In genomic region chr16:71808593-71809449, GRCh38 we compare ENCODE assay signal across 8 cellular contexts. TPM values are rescaled to one million over a fixed set of nuclear protein-coding genes. Genes with fewer than 3 reads are reported as not detected.
DNase-seq lines count a peak whose midpoint lies in the region; ATAC-seq and TF ChIP-seq lines count a peak whose summit lies in the region.

Gene AP1G1, minus strand, starts transcription at chr16:71808834. Its CDS starts 19,355 bp downstream, at chr16:71789479.

- TF ChIP-seq POLR2A in breast epithelium (IDR thresholded peaks at IDR 0.05) = peak; percentile 66

- H3K27me3 ChIP-seq in AG04450 (ENCODE audit: control insufficient read depth, insufficient read depth, low read length) (no peaks in the 10 kb centered on the region), WERI-Rb-1 (ENCODE audit: insufficient read depth, low read depth, severe bottlenecking) (no peaks in the 10 kb centered on the region), breast epithelium (no peaks in the 10 kb centered on the region), iPS-20b (ENCODE audit: insufficient read depth, low read length) (no peaks in the 10 kb centered on the region)

- H3K9me3 ChIP-seq in AG04450 (ENCODE audit: control insufficient read depth, insufficient read depth, low read length) = no peaks in the 10 kb centered on the region; the same call in 1 of the 2 replicates
- no peaks in the 10 kb centered on the region for H3K9me3 ChIP-seq in WERI-Rb-1 (ENCODE audit: severe bottlenecking)
- H3K9me3 ChIP-seq in breast epithelium = no peaks in the 10 kb centered on the region
- no peaks in the 10 kb centered on the region for H3K9me3 ChIP-seq in iPS-20b (ENCODE audit: insufficient read depth, low read depth, low read length)

- ATAC-seq in GM18909 (IDR thresholded peaks at IDR 0.05; ENCODE audit: poor library complexity, unreplicated experiment) = peak; percentile 88
- peak; percentile 83 for ATAC-seq in HG03159 (IDR thresholded peaks at IDR 0.05; ENCODE audit: unreplicated experiment)

- TF ChIP-seq CTCF in AG04450 (IDR thresholded peaks at IDR 0.05; ENCODE audit: low read depth, low read length) (no peak), WERI-Rb-1 (IDR thresholded peaks at IDR 0.05; ENCODE audit: low read depth, low read length) (no peak), breast epithelium (IDR thresholded peaks at IDR 0.05) (no peak)

- H3K9ac ChIP-seq in iPS-20b (ENCODE audit: low read depth, low read length) = peak within 1 kb of the TSS; percentile 100

- intact Hi-C loops in breast epithelium (cut with DNase I; ENCODE audit: low total_unique reads) = loop anchor here (5.0 kb wide), 1 partner anchor 78 kb away; no protein-coding TSS in a partner anchor

- peak within 1 kb of the TSS; percentile 72 for H3K4me3 ChIP-seq in AG04450 (ENCODE audit: low read depth, low read length)
- peak within 1 kb of the TSS; percentile 94 for H3K4me3 ChIP-seq in WERI-Rb-1 (ENCODE audit: low read depth, low read length)
- H3K4me3 ChIP-seq in breast epithelium = peak within 1 kb of the TSS; percentile 72 to 98 (median 91)
- peak within 1 kb of the TSS; percentile 99 for H3K4me3 ChIP-seq in iPS-20b (ENCODE audit: low read length)
- peak within 1 kb of the TSS; percentile 80 to 100 (median 91) for H3K4me3 ChIP-seq in skin epidermis

- peak; percentile 96 for DNase-seq in AG04450 (ENCODE audit: low read depth, low spot score)
- peak; percentile 95 for DNase-seq in NCI-H2227 (lab: John Stamatoyannopoulos, UW; ENCODE audit: unreplicated experiment)
- DNase-seq in WERI-Rb-1 = peak; percentile 97
- DNase-seq in breast epithelium (ENCODE audit: low spot score in 2 of 2) = peak; percentile 94 to 97

- peaks cover 4 to 5% of the 10 kb centered on the region in 2 donors for H3K4me1 ChIP-seq in breast epithelium
- H3K4me1 ChIP-seq in iPS-20b (ENCODE audit: insufficient read depth, low read length) = no peaks in the 10 kb centered on the region; the same call in 1 of the 2 replicates

- H3K36me3 ChIP-seq in WERI-Rb-1 = peaks cover 13% of the 10 kb centered on the region
- no peaks in the 10 kb centered on the region for H3K36me3 ChIP-seq in breast epithelium
- no peaks in the 10 kb centered on the region for H3K36me3 ChIP-seq in iPS-20b (ENCODE audit: insufficient read depth, low read depth, low read length)

- POLR2A ChIA-PET in AG04450 (lab: Yijun Ruan, JAX) = interaction anchor here (0.6 to 1.1 kb wide), 5 partner anchors 8 to 450 kb away, joined by 3 to 5 read pairs (median 4); no protein-coding TSS in a partner anchor

- peak within 1 kb of the TSS; percentile 98 for H3K27ac ChIP-seq in AG04450 (ENCODE audit: low read depth, low read length)
- peak within 1 kb of the TSS; percentile 99 for H3K27ac ChIP-seq in WERI-Rb-1
- peak within 1 kb of the TSS; percentile 98 to 99 for H3K27ac ChIP-seq in breast epithelium
- H3K27ac ChIP-seq in iPS-20b (ENCODE audit: low read length) = peak within 1 kb of the TSS; percentile 100
- peak within 1 kb of the TSS; percentile 89 to 100 (median 99) for H3K27ac ChIP-seq in skin epidermis

- CTCF ChIA-PET in AG04450 (lab: Charles Lee) = interaction anchor here (0.6 to 3.0 kb wide), 2 partner anchors 24 to 74 kb away, joined by 3 to 14 read pairs; no protein-coding TSS in a partner anchor

RNA-seq across cellular contexts. Expression of gene AP1G1, which starts in this region (rescaled TPM):
- polyA plus RNA-seq in AG04450 (2011; rRNA removed) = 85.8 and 90.6 TPM in 2 replicates
- 171 and 179 TPM in 2 replicates for polyA minus RNA-seq in AG04450 (2011; rRNA and poly(A)+ RNA removed)
- 100 to 1,000 TPM in 1 of 3 donors, 10 to 100 TPM in 2; 65.8 to 121 (median 95.7) TPM for total RNA-seq in breast epithelium

Comparison
In these comparisons a context has a peak if more than half of its experiments do, and no peak if none do; other contexts are left out.
1. Peak in every context shown above with its lines: DNase-seq, ATAC-seq, H3K4me3 ChIP-seq and H3K27ac ChIP-seq.